ENCODE assay signal across 12 cellular contexts in genomic region chr13:48159436-48160225, GRCh38.
DNase-seq lines count a peak whose midpoint lies in the region; ATAC-seq, FAIRE-seq and TF ChIP-seq lines count a peak whose summit lies in the region.
"Had no signal": no experiment of that assay in that cellular context is flagged by ENCODE, and none has a peak within 500 bp of the region (broad histone marks: within the 10 kb centered on the region; RNA-seq: fewer than 3 reads in every experiment).

No MANE protein-coding gene starts in this region.

- H3K27me3 ChIP-seq in keratinocyte (ENCODE audit: control insufficient read depth, extremely low read depth, insufficient read depth, low read length): no peaks in the 10 kb centered on the region
- no peaks in the 10 kb centered on the region for H3K27me3 ChIP-seq in adrenal gland
- no peaks in the 10 kb centered on the region for H3K27me3 ChIP-seq in neural progenitor cell

- H3K27me3 Mint-ChIP-seq in WTC11 (ENCODE audit: low read depth) (no peaks in the 10 kb centered on the region; the same call in 1 of the 2 replicates), HFFc6 (ENCODE audit: insufficient read depth) (no peaks in the 10 kb centered on the region; the same call in none of the 2 replicates), neural progenitor cell (ENCODE audit: insufficient read depth, low read depth) (peaks cover 4% of the 10 kb centered on the region)
- H3K27me3 Mint-ChIP-seq: activated naive CD8-positive, alpha-beta T cell had no signal

- peaks cover 49% of the 10 kb centered on the region for H3K4me1 ChIP-seq in A549
- H3K4me1 ChIP-seq in keratinocyte (ENCODE audit: control insufficient read depth, extremely low read depth, insufficient read depth, low read length): peaks cover 57% of the 10 kb centered on the region
- H3K4me1 ChIP-seq in adrenal gland (replicated peaks in 1 of 2): no peaks in the 10 kb centered on the region
- no peaks in the 10 kb centered on the region for H3K4me1 ChIP-seq in neural progenitor cell

- FAIRE-seq in A549 (lab: Jason Lieb, UNC) (no peak), keratinocyte (lab: Jason Lieb, UNC) (peak; percentile 78)
- FAIRE-seq: TTC549 had no signal

- CTCF ChIA-PET in A549 (lab: Yijun Ruan, JAX): no interaction called here
- CTCF ChIA-PET in WTC11 (lab: Charles Lee): no interaction called here

- 0 out of 2 replicates have a peak, but pooled peaks cover 2% of the 10 kb centered on the region for H3K9me3 Mint-ChIP-seq in WTC11
- no peaks in the 10 kb centered on the region for H3K9me3 Mint-ChIP-seq in HFFc6
- H3K9me3 Mint-ChIP-seq in neural progenitor cell: no peaks in the 10 kb centered on the region

- DNase-seq in A549 (ENCODE audit: low read depth in 1 of 2, low spot score in 1 of 2) (no peak), ELF-1 (ENCODE audit: low read depth, low spot score) (peak; percentile 13), WTC11 (ENCODE audit: low spot score) (no peak), keratinocyte (ENCODE audit: low read depth, low spot score) (no peak), adrenal gland (no peak), HFFc6 (no peak), neural progenitor cell (ENCODE audit: low spot score) (no peak)
- DNase-seq in stimulated activated naive CD4-positive, alpha-beta T cell treated with Interleukin-2 at 50 U/mL for 16 hours (lab: John Stamatoyannopoulos, UW): no peak
- DNase-seq: NCI-H1436 treated with DMSO at 0.1 percent for 48 hours had no signal

- no peak for TF ChIP-seq RAD21 in A549 (conservative IDR thresholded peaks at IDR 0.05 in 1 of 2, IDR thresholded peaks at IDR 0.05 in 1 of 2)

- H3K27ac ChIP-seq in A549 (peak overlapping the region in 1 of 2 experiments; percentile 75; a peak in 4 of 6 replicates), keratinocyte (ENCODE audit: control insufficient read depth, insufficient read depth, low read length) (peak overlapping the region; percentile 96), adrenal gland (peak overlapping the region in 1 of 5 donors; percentile 12), neural progenitor cell (no peak overlapping the region)

- no peak for TF ChIP-seq EP300 in A549 (IDR thresholded peaks at IDR 0.05)

- intact Hi-C loops in adrenal gland (cut with DNase I): no loop called here

- H3K36me3 Mint-ChIP-seq in WTC11: no peaks in the 10 kb centered on the region
- H3K36me3 Mint-ChIP-seq in HFFc6 (ENCODE audit: low read depth): no peaks in the 10 kb centered on the region
- H3K36me3 Mint-ChIP-seq in neural progenitor cell: no peaks in the 10 kb centered on the region
- H3K36me3 Mint-ChIP-seq: activated naive CD8-positive, alpha-beta T cell had no signal

- POLR2A ChIA-PET in A549 (lab: Yijun Ruan, JAX): no interaction called here
- POLR2A ChIA-PET in WTC11 (lab: Charles Lee): no interaction called here

- TF ChIP-seq CTCF in A549 (IDR thresholded peaks at IDR 0.05): no peak
- no peak for TF ChIP-seq CTCF in WTC11 (IDR thresholded peaks at IDR 0.05)
- TF ChIP-seq CTCF in keratinocyte (optimal IDR thresholded peaks at IDR 0.05 in 1 of 3, IDR thresholded peaks at IDR 0.05 in 1 of 3, conservative IDR thresholded peaks at IDR 0.05 in 1 of 3; ENCODE audit: extremely low read depth in 1 of 3, insufficient read depth in 2 of 3, low read length in 3 of 3): no peak
- no peak for TF ChIP-seq CTCF in adrenal gland (IDR thresholded peaks at IDR 0.05)
- no peak for TF ChIP-seq CTCF in HFFc6 (IDR thresholded peaks at IDR 0.05)
- TF ChIP-seq CTCF in neural progenitor cell (IDR thresholded peaks at IDR 0.05): no peak

- H4K20me1 ChIP-seq in keratinocyte (ENCODE audit: control insufficient read depth, extremely low read depth, insufficient read depth, low read length) (no peaks in the 10 kb centered on the region), neural progenitor cell (ENCODE audit: low read depth) (no peaks in the 10 kb centered on the region)

- dilution Hi-C loops in keratinocyte (cut with MboI; ENCODE audit: extremely low pct_ligation_motif_present, low sequenced_read_pairs): no loop called here

- no peak overlapping the region for H3K4me3 Mint-ChIP-seq in WTC11
- H3K4me3 Mint-ChIP-seq in HFFc6: no peak overlapping the region
- H3K4me3 Mint-ChIP-seq in neural progenitor cell: no peak overlapping the region

- H3K9me3 ChIP-seq in A549 (no peaks in the 10 kb centered on the region), keratinocyte (ENCODE audit: control insufficient read depth, low read depth, low read length) (no peaks in the 10 kb centered on the region), adrenal gland (replicated peaks in 1 of 3) (no peaks in the 10 kb centered on the region), neural progenitor cell (ENCODE audit: low read depth) (no peaks in the 10 kb centered on the region)

- H3F3A ChIP-seq in neural progenitor cell (ENCODE audit: low read depth): no peaks in the 10 kb centered on the region

- peak overlapping the region; percentile 53 for H3K27ac Mint-ChIP-seq in WTC11
- no peak overlapping the region for H3K27ac Mint-ChIP-seq in HFFc6
- H3K27ac Mint-ChIP-seq in neural progenitor cell: no peak overlapping the region
- H3K27ac Mint-ChIP-seq: activated naive CD8-positive, alpha-beta T cell had no signal

- H3K4me2 ChIP-seq in A549 (peak overlapping the region; percentile 65), keratinocyte (ENCODE audit: control insufficient read depth, extremely low read depth, insufficient read depth, low read depth, low read length) (peak overlapping the region; percentile 78), neural progenitor cell (no peak overlapping the region)

- ATAC-seq in A549 (peak in 1 of 2 experiments; percentile 47; a peak in 3 of 6 replicates), WTC11 (peak; percentile 49)
- ATAC-seq: sciatic nerve had no signal

- H2AFZ ChIP-seq in keratinocyte (ENCODE audit: control insufficient read depth, low read length) (peak overlapping the region; percentile 24), neural progenitor cell (replicated peaks) (no peak overlapping the region)

- H3K4me3 ChIP-seq in A549 (no peak overlapping the region), keratinocyte (ENCODE audit: control insufficient read depth in 2 of 3, extremely low read depth in 1 of 3, insufficient read depth in 2 of 3, low read depth in 1 of 3, low read length in 3 of 3) (peak overlapping the region in 2 of 3 experiments; percentile 17 to 26), adrenal gland (no peak overlapping the region), neural progenitor cell (no peak overlapping the region)

- H3K9ac ChIP-seq in keratinocyte (ENCODE audit: control insufficient read depth, extremely low read depth, insufficient read depth, low read length) (peak overlapping the region; percentile 67), neural progenitor cell (no peak overlapping the region)

- TF ChIP-seq POLR2A in A549 (IDR thresholded peaks at IDR 0.05; ENCODE audit: low read length) (no peak), adrenal gland (IDR thresholded peaks at IDR 0.05) (no peak)

- H3K4me1 Mint-ChIP-seq in WTC11: peaks cover 54% of the 10 kb centered on the region
- peaks cover 34% of the 10 kb centered on the region for H3K4me1 Mint-ChIP-seq in HFFc6 (ENCODE audit: low read depth)
- peaks cover 3% of the 10 kb centered on the region for H3K4me1 Mint-ChIP-seq in neural progenitor cell

- H3K79me2 ChIP-seq in keratinocyte (ENCODE audit: control insufficient read depth, insufficient read depth, low read length): no peaks in the 10 kb centered on the region
- H3K79me2 ChIP-seq in neural progenitor cell (ENCODE audit: low read depth): no peaks in the 10 kb centered on the region

- no peaks in the 10 kb centered on the region for H3K9me1 ChIP-seq in keratinocyte (ENCODE audit: control insufficient read depth, extremely low read depth, insufficient read depth, low read length)

- WGBS in A549 (ENCODE audit: missing lambda C conversion rate): 9% methylated on average over 3 of the region's 3 CpGs
- WGBS in adrenal gland, 4 donors: 67 to 76% (median 75%) methylated on average over 3 of the region's 3 CpGs

- H3K36me3 ChIP-seq in keratinocyte (ENCODE audit: control insufficient read depth in 2 of 2, extremely low read depth in 1 of 2, insufficient read depth in 2 of 2, low read length in 2 of 2) (no peaks in the 10 kb centered on the region), adrenal gland (replicated peaks in 1 of 2) (no peaks in the 10 kb centered on the region), neural progenitor cell (no peaks in the 10 kb centered on the region)

TF ChIP-seq in A549, 52 proteins besides CTCF, POLR2A, EP300 and RAD21 (continues in another document):
- TF ChIP-seq, protein P1, sequence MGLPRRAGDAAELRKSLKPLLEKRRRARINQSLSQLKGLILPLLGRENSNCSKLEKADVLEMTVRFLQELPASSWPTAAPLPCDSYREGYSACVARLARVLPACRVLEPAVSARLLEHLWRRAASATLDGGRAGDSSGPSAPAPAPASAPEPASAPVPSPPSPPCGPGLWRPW (IDR thresholded peaks at IDR 0.05): no peak
- TF ChIP-seq ATOH8 (CRISPR knock-in tag; IDR thresholded peaks at IDR 0.05; ENCODE audit: low read depth) (no peak), RNF2 (IDR thresholded peaks at IDR 0.05; ENCODE audit: borderline replicate concordance, low read depth) (no peak), SREBF2 (IDR thresholded peaks at IDR 0.05) (no peak)

TF ChIP-seq in WTC11, 78 proteins besides CTCF, POLR2A, EP300 and RAD21 (continues in another document):
- TF ChIP-seq GRHL2 (CRISPR knock-in tag; IDR thresholded peaks at IDR 0.05; ENCODE audit: insufficient replicate concordance, severe bottlenecking): no peak
- TF ChIP-seq ZBTB43 (CRISPR knock-in tag; IDR thresholded peaks at IDR 0.05): no peak
- TF ChIP-seq, protein P2, sequence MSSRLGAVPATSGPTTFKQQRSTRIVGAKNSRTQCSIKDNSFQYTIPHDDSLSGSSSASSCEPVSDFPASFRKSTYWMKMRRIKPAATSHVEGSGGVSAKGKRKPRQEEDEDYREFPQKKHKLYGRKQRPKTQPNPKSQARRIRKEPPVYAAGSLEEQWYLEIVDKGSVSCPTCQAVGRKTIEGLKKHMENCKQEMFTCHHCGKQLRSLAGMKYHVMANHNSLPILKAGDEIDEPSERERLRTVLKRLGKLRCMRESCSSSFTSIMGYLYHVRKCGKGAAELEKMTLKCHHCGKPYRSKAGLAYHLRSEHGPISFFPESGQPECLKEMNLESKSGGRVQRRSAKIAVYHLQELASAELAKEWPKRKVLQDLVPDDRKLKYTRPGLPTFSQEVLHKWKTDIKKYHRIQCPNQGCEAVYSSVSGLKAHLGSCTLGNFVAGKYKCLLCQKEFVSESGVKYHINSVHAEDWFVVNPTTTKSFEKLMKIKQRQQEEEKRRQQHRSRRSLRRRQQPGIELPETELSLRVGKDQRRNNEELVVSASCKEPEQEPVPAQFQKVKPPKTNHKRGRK (CRISPR knock-in tag; IDR thresholded peaks at IDR 0.05; ENCODE audit: borderline replicate concordance): no peak

Comparison
In these comparisons a context has a peak if more than half of its experiments do, and no peak if none do; other contexts are left out.
1. H3K4me3 ChIP-seq: peak in keratinocyte (2 of 3); none in A549 (single experiment), adrenal gland (0 of 4) and neural progenitor cell (single experiment).